8 cellular contexts compared by ENCODE assay signal in genomic region chr7:78020131-78020873, GRCh38.
DNase-seq lines count a peak whose midpoint lies in the region; ATAC-seq lines count a peak whose summit lies in the region.

No MANE protein-coding gene starts in this region.

- ATAC-seq in GM19467 (IDR thresholded peaks at IDR 0.05; ENCODE audit: unreplicated experiment) (peak; percentile 41), HG03575 (IDR thresholded peaks at IDR 0.05; ENCODE audit: extremely low read depth, insufficient number of reproducible peaks, low FRiP score, unreplicated experiment) (peak; percentile 55), HG02970 (IDR thresholded peaks at IDR 0.05; ENCODE audit: low FRiP score, unreplicated experiment) (no peak)
- peak; percentile 43 to 55 for ATAC-seq in activated T-cell treated with anti-CD3 and anti-CD28 coated beads, Interleukin-2, amount 50 U/mL, for 72 hours (replicated peaks in 1 of 2)
- peak in 1 of 2 donors; percentile 49 for ATAC-seq in natural killer cell treated with Interleukin-12 subunit alpha and Interleukin-12 subunit beta and Interleukin-15 and Interleukin-18, amount 100 ng/mL, for 72 hours

- peak overlapping the region; percentile 71 to 89 for H3K4me3 Mint-ChIP-seq in activated T-cell treated with anti-CD3 and anti-CD28 coated beads, Interleukin-2, amount 50 U/mL, for 72 hours
- peak overlapping the region; percentile 81 for H3K4me3 Mint-ChIP-seq in natural killer cell treated with Interleukin-12 subunit alpha and Interleukin-12 subunit beta and Interleukin-15 and Interleukin-18, amount 100 ng/mL, for 72 hours

- H3K36me3 Mint-ChIP-seq in activated T-cell treated with anti-CD3 and anti-CD28 coated beads, Interleukin-2, amount 50 U/mL, for 72 hours (ENCODE audit: insufficient read depth in 2 of 2): no peaks in the 10 kb centered on the region
- no peaks in the 10 kb centered on the region for H3K36me3 Mint-ChIP-seq in natural killer cell treated with Interleukin-12 subunit alpha and Interleukin-12 subunit beta and Interleukin-15 and Interleukin-18, amount 100 ng/mL, for 72 hours

- peaks cover 17% of the 10 kb centered on the region for H3K4me1 Mint-ChIP-seq in activated T-cell treated with anti-CD3 and anti-CD28 coated beads, Interleukin-2, amount 50 U/mL, for 72 hours (ENCODE audit: low read depth)
- H3K4me1 Mint-ChIP-seq in natural killer cell treated with Interleukin-12 subunit alpha and Interleukin-12 subunit beta and Interleukin-15 and Interleukin-18, amount 100 ng/mL, for 72 hours (ENCODE audit: low read depth in 2 of 2): peaks cover 8 to 13% of the 10 kb centered on the region in 2 donors

- peak overlapping the region; percentile 88 for H3K27ac Mint-ChIP-seq in activated T-cell treated with anti-CD3 and anti-CD28 coated beads, Interleukin-2, amount 50 U/mL, for 72 hours
- peak overlapping the region; percentile 69 to 72 for H3K27ac Mint-ChIP-seq in natural killer cell treated with Interleukin-12 subunit alpha and Interleukin-12 subunit beta and Interleukin-15 and Interleukin-18, amount 100 ng/mL, for 72 hours

- DNase-seq in DMS53 treated with DMSO at 0.1 percent for 48 hours (lab: John Stamatoyannopoulos, UW; ENCODE audit: unreplicated experiment) (peak; percentile 83), NCI-H774 (lab: John Stamatoyannopoulos, UW) (peak; percentile 65), fibroblast of the conjunctiva (ENCODE audit: low read depth) (peak; percentile 80)
- DNase-seq in activated T-cell treated with anti-CD3 and anti-CD28 coated beads, Interleukin-2, amount 50 U/mL, for 72 hours: peak; percentile 30 to 35
- DNase-seq in natural killer cell treated with Interleukin-12 subunit alpha and Interleukin-12 subunit beta and Interleukin-15 and Interleukin-18, amount 100 ng/mL, for 72 hours (ENCODE audit: low spot score): no peak

- no peaks in the 10 kb centered on the region for H3K9me3 Mint-ChIP-seq in activated T-cell treated with anti-CD3 and anti-CD28 coated beads, Interleukin-2, amount 50 U/mL, for 72 hours
- H3K9me3 Mint-ChIP-seq in natural killer cell treated with Interleukin-12 subunit alpha and Interleukin-12 subunit beta and Interleukin-15 and Interleukin-18, amount 100 ng/mL, for 72 hours: no peaks in the 10 kb centered on the region

- peaks cover 35% of the 10 kb centered on the region for H3K27me3 Mint-ChIP-seq in activated T-cell treated with anti-CD3 and anti-CD28 coated beads, Interleukin-2, amount 50 U/mL, for 72 hours (ENCODE audit: low read depth)
- peaks cover 7 to 14% of the 10 kb centered on the region in 2 donors for H3K27me3 Mint-ChIP-seq in natural killer cell treated with Interleukin-12 subunit alpha and Interleukin-12 subunit beta and Interleukin-15 and Interleukin-18, amount 100 ng/mL, for 72 hours
